In genomic region chr5:62326302-62326701, GRCh38 we compare ENCODE assay signal across 13 cellular contexts. TPM values are rescaled to one million over a fixed set of nuclear protein-coding genes. Genes with fewer than 3 reads are reported as not detected.
DNase-seq lines count a peak whose midpoint lies in the region; ATAC-seq and FAIRE-seq lines count a peak whose summit lies in the region.
"Had no signal": no experiment of that assay in that cellular context is flagged by ENCODE, and none has a peak within 500 bp of the region (broad histone marks: within the 10 kb centered on the region; RNA-seq: fewer than 3 reads in every experiment).

No MANE protein-coding gene starts in this region.

- peak overlapping the region in 2 of 5 donors; percentile 1 to 28 for H3K4me3 Mint-ChIP-seq in immature natural killer cell

- no peaks in the 10 kb centered on the region for H3K9me3 ChIP-seq in small intestine (ENCODE audit: control insufficient read depth, low read depth)
- H3K9me3 ChIP-seq: body of pancreas had no signal

- no peaks in the 10 kb centered on the region for H3K4me1 ChIP-seq in small intestine (ENCODE audit: control insufficient read depth in 2 of 2, insufficient read depth in 1 of 2, low read depth in 1 of 2, low read length in 1 of 2)
- H3K4me1 ChIP-seq: body of pancreas had no signal

- H3K27me3 Mint-ChIP-seq in immature natural killer cell (ENCODE audit: low read depth in 3 of 3) = peaks cover 0 to 2% (median 1%) of the 10 kb centered on the region in 3 donors

- FAIRE-seq in small intestine (lab: Jason Lieb, UNC) = no peak

- H3K27ac ChIP-seq in small intestine (ENCODE audit: low read depth in 1 of 2, low read length in 1 of 2) = no peak overlapping the region
- H3K27ac ChIP-seq: body of pancreas, KMS-11 had no signal

- WGBS in small intestine, 3 donors = 87 to 93% (median 91%) methylated on average over 1 of the region's 1 CpG

- DNase-seq in immature natural killer cell (no peak), NCI-H748 (lab: John Stamatoyannopoulos, UW; ENCODE audit: unreplicated experiment) (no peak), small intestine (no peak), NCI-H510A treated with DMSO at 0.1 percent for 48 hours (lab: John Stamatoyannopoulos, UW) (no peak), hepatic stellate cell (ENCODE audit: low spot score) (no peak)
- DNase-seq: activated CD4-positive, CD25-positive, alpha-beta regulatory T cell treated with anti-CD3 and anti-CD28 coated beads, Interleukin-2, amount 50 U/mL, for 72 hours; body of pancreas; DMS79 treated with DMSO at 0.1 percent for 48 hours had no signal

- H3K36me3 ChIP-seq in small intestine (ENCODE audit: control insufficient read depth in 2 of 2, insufficient read depth in 2 of 2, low read length in 2 of 2) = no peaks in the 10 kb centered on the region

- ATAC-seq in GM18858 (IDR thresholded peaks at IDR 0.05; ENCODE audit: unreplicated experiment) = peak; percentile 75
- peak; percentile 69 for ATAC-seq in GM21723 (IDR thresholded peaks at IDR 0.05; ENCODE audit: unreplicated experiment)
- ATAC-seq in HG03565 (IDR thresholded peaks at IDR 0.05; ENCODE audit: unreplicated experiment) = peak; percentile 72
- ATAC-seq: body of pancreas had no signal

- no peak overlapping the region for H3K4me3 ChIP-seq in small intestine (ENCODE audit: low read depth in 1 of 2, low read length in 2 of 2)
- H3K4me3 ChIP-seq: body of pancreas, lung had no signal

- H3K36me3 Mint-ChIP-seq in immature natural killer cell = peaks cover 0 to 4% (median 3%) of the 10 kb centered on the region in 3 donors

- H3K4me1 Mint-ChIP-seq in immature natural killer cell = peaks cover 76 to 85% of the 10 kb centered on the region in 2 donors

- no peaks in the 10 kb centered on the region for H3K27me3 ChIP-seq in small intestine (ENCODE audit: control insufficient read depth in 2 of 2, insufficient read depth in 2 of 2, low read length in 2 of 2)
- H3K27me3 ChIP-seq: body of pancreas had no signal

- peak overlapping the region in 5 of 6 donors; percentile 45 to 89 (median 61) for H3K27ac Mint-ChIP-seq in immature natural killer cell

- H3K9me3 Mint-ChIP-seq in immature natural killer cell = no peaks in the 10 kb centered on the region

RNA-seq across cellular contexts. Expression of gene KIF2A, which starts 20.3 kb away (rescaled TPM):
- polyA plus RNA-seq in immature natural killer cell = 100 to 1,000 TPM in 2 of 3 donors, 10 to 100 TPM in 1; 72.0 to 135 (median 103) TPM
- 10 to 100 TPM; 10.8 to 13.7 (median 12.1) TPM for polyA plus RNA-seq in small intestine

Comparison
In these comparisons a context has a peak if more than half of its experiments do, and no peak if none do; other contexts are left out.
1. RNA of gene KIF2A, which starts 20.3 kb away (polyA plus RNA-seq): 72.0 to 135 TPM in immature natural killer cell; 10.8 to 13.7 TPM in small intestine; every median in the first group is over 4 times any median in the second.
2. Peak in every context shown above with its lines, with median percentiles within 50 percentile points of each other: ATAC-seq.